In genomic region chr3:128081226-128081625, GRCh38 we compare ENCODE assay signal across 16 cellular contexts.
"Had no signal": no experiment of that assay in that cellular context is flagged by ENCODE, and none has a peak within 500 bp of the region (broad histone marks: within the 10 kb centered on the region; RNA-seq: fewer than 3 reads in every experiment).

No MANE protein-coding gene starts in this region.

- H3K27ac Mint-ChIP-seq: activated CD4-positive, alpha-beta memory T cell treated with anti-CD3 and anti-CD28 coated beads for 36 hours; activated naive CD8-positive, alpha-beta T cell; memory B cell; naive thymus-derived CD8-positive, alpha-beta T cell had no signal

- H3K27me3 ChIP-seq: cardiac muscle cell, ovary, tibial artery had no signal

- H3K4me3 Mint-ChIP-seq: activated CD4-positive, alpha-beta memory T cell treated with anti-CD3 and anti-CD28 coated beads for 36 hours; activated naive CD8-positive, alpha-beta T cell; memory B cell; naive thymus-derived CD8-positive, alpha-beta T cell had no signal

- ATAC-seq: naive thymus-derived CD8-positive, alpha-beta T cell had no signal

- H3K36me3 ChIP-seq: ovary had no signal

- FAIRE-seq: urothelium cell line had no signal

- H3K4me3 ChIP-seq: cardiac muscle cell, ovary, tibial artery had no signal

- H3K4me1 Mint-ChIP-seq: memory B cell had no signal

- DNase-seq: activated CD4-positive, alpha-beta memory T cell treated with anti-CD3 and anti-CD28 coated beads for 36 hours; activated CD4-positive, alpha-beta T cell treated with anti-CD3 and anti-CD28 coated beads for 4 hours; dermis blood vessel endothelial cell; effector memory CD4-positive, alpha-beta T cell; hippocampal formation; naive thymus-derived CD8-positive, alpha-beta T cell; ovary; stimulated activated CD4-positive, alpha-beta T cell treated with anti-CD3 and anti-CD28 coated beads, Interleukin-12 subunit alpha, Interleukin-12 subunit beta, amount 100 ng/mL, for 4 hours; stimulated activated CD4-positive, alpha-beta T cell treated with anti-CD3 and anti-CD28 coated beads, Interleukin-1b, Interleukin-23, amount 100 ng/mL, for 48 hours; stimulated activated naive CD4-positive, alpha-beta T cell treated with Interleukin-2 at 50 U/mL for 16 hours; SW 1271; tibial artery had no signal

- H3K9me3 ChIP-seq: ovary, tibial artery had no signal

- H3K27me3 Mint-ChIP-seq: activated CD4-positive, alpha-beta memory T cell treated with anti-CD3 and anti-CD28 coated beads for 36 hours; activated naive CD8-positive, alpha-beta T cell; memory B cell had no signal

- H3K9me3 Mint-ChIP-seq: activated CD4-positive, alpha-beta memory T cell treated with anti-CD3 and anti-CD28 coated beads for 36 hours; memory B cell; naive thymus-derived CD8-positive, alpha-beta T cell had no signal

- H3K27ac ChIP-seq: cardiac muscle cell, ovary, tibial artery had no signal
